ENCODE assay signal across 1 cellular context in genomic region chr10:86362129-86362527, GRCh38.
TF ChIP-seq lines count a peak whose summit lies in the region.

No MANE protein-coding gene starts in this region.

TF ChIP-seq in GM23338, 12 proteins besides CTCF, POLR2A, EP300 and RAD21 (continued from another document):
- TF ChIP-seq, protein P1, sequence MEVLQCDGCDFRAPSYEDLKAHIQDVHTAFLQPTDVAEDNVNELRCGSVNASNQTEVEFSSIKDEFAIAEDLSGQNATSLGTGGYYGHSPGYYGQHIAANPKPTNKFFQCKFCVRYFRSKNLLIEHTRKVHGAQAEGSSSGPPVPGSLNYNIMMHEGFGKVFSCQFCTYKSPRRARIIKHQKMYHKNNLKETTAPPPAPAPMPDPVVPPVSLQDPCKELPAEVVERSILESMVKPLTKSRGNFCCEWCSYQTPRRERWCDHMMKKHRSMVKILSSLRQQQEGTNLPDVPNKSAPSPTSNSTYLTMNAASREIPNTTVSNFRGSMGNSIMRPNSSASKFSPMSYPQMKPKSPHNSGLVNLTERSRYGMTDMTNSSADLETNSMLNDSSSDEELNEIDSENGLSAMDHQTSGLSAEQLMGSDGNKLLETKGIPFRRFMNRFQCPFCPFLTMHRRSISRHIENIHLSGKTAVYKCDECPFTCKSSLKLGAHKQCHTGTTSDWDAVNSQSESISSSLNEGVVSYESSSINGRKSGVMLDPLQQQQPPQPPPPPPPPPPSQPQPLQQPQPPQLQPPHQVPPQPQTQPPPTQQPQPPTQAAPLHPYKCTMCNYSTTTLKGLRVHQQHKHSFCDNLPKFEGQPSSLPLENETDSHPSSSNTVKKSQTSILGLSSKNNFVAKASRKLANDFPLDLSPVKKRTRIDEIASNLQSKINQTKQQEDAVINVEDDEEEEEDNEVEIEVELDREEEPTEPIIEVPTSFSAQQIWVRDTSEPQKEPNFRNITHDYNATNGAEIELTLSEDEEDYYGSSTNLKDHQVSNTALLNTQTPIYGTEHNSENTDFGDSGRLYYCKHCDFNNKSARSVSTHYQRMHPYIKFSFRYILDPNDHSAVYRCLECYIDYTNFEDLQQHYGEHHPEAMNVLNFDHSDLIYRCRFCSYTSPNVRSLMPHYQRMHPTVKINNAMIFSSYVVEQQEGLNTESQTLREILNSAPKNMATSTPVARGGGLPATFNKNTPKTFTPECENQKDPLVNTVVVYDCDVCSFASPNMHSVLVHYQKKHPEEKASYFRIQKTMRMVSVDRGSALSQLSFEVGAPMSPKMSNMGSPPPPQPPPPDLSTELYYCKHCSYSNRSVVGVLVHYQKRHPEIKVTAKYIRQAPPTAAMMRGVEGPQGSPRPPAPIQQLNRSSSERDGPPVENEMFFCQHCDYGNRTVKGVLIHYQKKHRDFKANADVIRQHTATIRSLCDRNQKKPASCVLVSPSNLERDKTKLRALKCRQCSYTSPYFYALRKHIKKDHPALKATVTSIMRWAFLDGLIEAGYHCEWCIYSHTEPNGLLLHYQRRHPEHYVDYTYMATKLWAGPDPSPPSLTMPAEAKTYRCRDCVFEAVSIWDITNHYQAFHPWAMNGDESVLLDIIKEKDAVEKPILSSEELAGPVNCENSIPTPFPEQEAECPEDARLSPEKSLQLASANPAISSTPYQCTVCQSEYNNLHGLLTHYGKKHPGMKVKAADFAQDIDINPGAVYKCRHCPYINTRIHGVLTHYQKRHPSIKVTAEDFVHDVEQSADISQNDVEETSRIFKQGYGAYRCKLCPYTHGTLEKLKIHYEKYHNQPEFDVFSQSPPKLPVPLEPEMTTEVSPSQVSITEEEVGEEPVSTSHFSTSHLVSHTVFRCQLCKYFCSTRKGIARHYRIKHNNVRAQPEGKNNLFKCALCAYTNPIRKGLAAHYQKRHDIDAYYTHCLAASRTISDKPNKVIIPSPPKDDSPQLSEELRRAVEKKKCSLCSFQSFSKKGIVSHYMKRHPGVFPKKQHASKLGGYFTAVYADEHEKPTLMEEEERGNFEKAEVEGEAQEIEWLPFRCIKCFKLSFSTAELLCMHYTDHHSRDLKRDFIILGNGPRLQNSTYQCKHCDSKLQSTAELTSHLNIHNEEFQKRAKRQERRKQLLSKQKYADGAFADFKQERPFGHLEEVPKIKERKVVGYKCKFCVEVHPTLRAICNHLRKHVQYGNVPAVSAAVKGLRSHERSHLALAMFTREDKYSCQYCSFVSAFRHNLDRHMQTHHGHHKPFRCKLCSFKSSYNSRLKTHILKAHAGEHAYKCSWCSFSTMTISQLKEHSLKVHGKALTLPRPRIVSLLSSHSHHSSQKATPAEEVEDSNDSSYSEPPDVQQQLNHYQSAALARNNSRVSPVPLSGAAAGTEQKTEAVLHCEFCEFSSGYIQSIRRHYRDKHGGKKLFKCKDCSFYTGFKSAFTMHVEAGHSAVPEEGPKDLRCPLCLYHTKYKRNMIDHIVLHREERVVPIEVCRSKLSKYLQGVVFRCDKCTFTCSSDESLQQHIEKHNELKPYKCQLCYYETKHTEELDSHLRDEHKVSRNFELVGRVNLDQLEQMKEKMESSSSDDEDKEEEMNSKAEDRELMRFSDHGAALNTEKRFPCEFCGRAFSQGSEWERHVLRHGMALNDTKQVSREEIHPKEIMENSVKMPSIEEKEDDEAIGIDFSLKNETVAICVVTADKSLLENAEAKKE (CRISPR knock-in tag; IDR thresholded peaks at IDR 0.05) = no peak
- TF ChIP-seq POLR2AphosphoS5 (IDR thresholded peaks at IDR 0.05; ENCODE audit: low read depth) = no peak
- TF ChIP-seq EZH2 (IDR thresholded peaks at IDR 0.05; ENCODE audit: low read depth, unreplicated experiment) = no peak
- TF ChIP-seq ZNF331 (CRISPR knock-in tag; IDR thresholded peaks at IDR 0.05; ENCODE audit: low read depth) = no peak
- no peak for TF ChIP-seq CREB1 (CRISPR knock-in tag; IDR thresholded peaks at IDR 0.05; ENCODE audit: low read depth)
TF ChIP-seq in GM23338: peak in this region for 0.
